32 cellular contexts compared by ENCODE assay signal in the genomic region with DNA sequence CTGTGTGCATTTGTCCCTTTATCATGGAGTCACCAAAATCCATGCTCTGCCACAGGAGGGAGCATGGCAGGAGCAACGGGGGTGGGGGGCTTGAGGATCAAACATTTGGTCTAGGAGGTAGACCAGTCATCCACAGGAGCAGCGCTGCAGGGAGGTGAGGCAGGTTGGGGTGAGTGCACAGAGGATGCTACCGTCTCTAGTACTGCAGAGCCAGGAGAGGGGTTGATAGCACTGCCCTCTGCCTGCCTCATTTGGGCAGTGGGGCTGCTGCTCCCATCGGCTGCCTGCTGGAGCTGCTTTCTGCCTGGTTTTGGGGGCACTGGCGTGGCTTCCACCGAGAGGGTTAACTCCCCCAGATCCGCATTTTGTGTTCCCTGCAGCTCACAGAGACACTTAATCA.
"Had no signal": no experiment of that assay in that cellular context is flagged by ENCODE, and none has a peak within 500 bp of the region (broad histone marks: within the 10 kb centered on the region; RNA-seq: fewer than 3 reads in every experiment).

No MANE protein-coding gene starts in this region.

- H3K4me1 ChIP-seq: esophagus squamous epithelium, psoas muscle, spleen, uterus had no signal

- H3K27ac ChIP-seq: coronary artery, esophagus squamous epithelium, heart right ventricle, ovary, psoas muscle, skin epidermis, spleen, thoracic aorta, tibial nerve, upper lobe of left lung, uterus had no signal

- ATAC-seq: heart right ventricle; left lobe of liver; mucosa of descending colon; natural killer cell treated with Interleukin-12 subunit alpha and Interleukin-12 subunit beta and Interleukin-15 and Interleukin-18, amount 100 ng/mL, for 72 hours; psoas muscle; right cardiac atrium; stimulated activated memory B cell treated with anti-CD40 and anti-IgM and Interleukin-4, amounts not matched to agents 10 μg/mL and 1 μg/mL and 100 μg/mL, for 72 hours had no signal

- H3K9me3 Mint-ChIP-seq: mesothelial cell of epicardium; naive B cell; natural killer cell treated with Interleukin-12 subunit alpha and Interleukin-12 subunit beta and Interleukin-15 and Interleukin-18, amount 100 ng/mL, for 72 hours; stimulated activated memory B cell treated with anti-CD40 and anti-IgM and Interleukin-4, amounts not matched to agents 10 μg/mL and 1 μg/mL and 100 μg/mL, for 72 hours; stimulated activated naive CD8-positive, alpha-beta T cell treated with anti-CD3 and anti-CD28 coated beads, Interleukin-15, Interleukin-2, amounts not matched to agents 100 ng/mL and 50 ng/mL, for 24 hours had no signal

- H3K27me3 ChIP-seq: ovary, spleen, tibial nerve, upper lobe of left lung, uterus had no signal

- DNase-seq: dermis blood vessel endothelial cell; effector memory CD4-positive, alpha-beta T cell; erythroblast; esophagus squamous epithelium; foreskin melanocyte; glutamatergic neuron; heart right ventricle; hypothalamus; mucosa of descending colon; naive B cell; occipital lobe; ovary; posterior cingulate gyrus; psoas muscle; right cardiac atrium; spleen; stimulated activated CD4-positive, alpha-beta T cell treated with anti-CD3 and anti-CD28 coated beads, Interleukin-4, amount 100 ng/mL, for 4 hours; uterus had no signal

- H3K36me3 Mint-ChIP-seq: memory B cell; mesothelial cell of epicardium; naive B cell; natural killer cell treated with Interleukin-12 subunit alpha and Interleukin-12 subunit beta and Interleukin-15 and Interleukin-18, amount 100 ng/mL, for 72 hours; stimulated activated memory B cell treated with anti-CD40 and anti-IgM and Interleukin-4, amounts not matched to agents 10 μg/mL and 1 μg/mL and 100 μg/mL, for 72 hours had no signal

- H3K4me3 Mint-ChIP-seq: memory B cell; mesothelial cell of epicardium; naive B cell; natural killer cell treated with Interleukin-12 subunit alpha and Interleukin-12 subunit beta and Interleukin-15 and Interleukin-18, amount 100 ng/mL, for 72 hours; stimulated activated memory B cell treated with anti-CD40 and anti-IgM and Interleukin-4, amounts not matched to agents 10 μg/mL and 1 μg/mL and 100 μg/mL, for 72 hours; stimulated activated naive CD8-positive, alpha-beta T cell treated with anti-CD3 and anti-CD28 coated beads, Interleukin-15, Interleukin-2, amounts not matched to agents 100 ng/mL and 50 ng/mL, for 24 hours had no signal

- H3K4me3 ChIP-seq: coronary artery, esophagus squamous epithelium, heart right ventricle, lung, mucosa of descending colon, ovary, psoas muscle, skin epidermis, spleen, thoracic aorta, tibial nerve, upper lobe of left lung, uterus had no signal

- H3K4me1 Mint-ChIP-seq: naive B cell; stimulated activated memory B cell treated with anti-CD40 and anti-IgM and Interleukin-4, amounts not matched to agents 10 μg/mL and 1 μg/mL and 100 μg/mL, for 72 hours had no signal

- H3K27ac Mint-ChIP-seq: memory B cell; mesothelial cell of epicardium; naive B cell; natural killer cell treated with Interleukin-12 subunit alpha and Interleukin-12 subunit beta and Interleukin-15 and Interleukin-18, amount 100 ng/mL, for 72 hours; stimulated activated memory B cell treated with anti-CD40 and anti-IgM and Interleukin-4, amounts not matched to agents 10 μg/mL and 1 μg/mL and 100 μg/mL, for 72 hours; stimulated activated naive CD8-positive, alpha-beta T cell treated with anti-CD3 and anti-CD28 coated beads, Interleukin-15, Interleukin-2, amounts not matched to agents 100 ng/mL and 50 ng/mL, for 24 hours had no signal

- H3K36me3 ChIP-seq: esophagus squamous epithelium, heart right ventricle, ovary, spleen, thoracic aorta, upper lobe of left lung, uterus had no signal

- H3K9me3 ChIP-seq: esophagus squamous epithelium, heart right ventricle, mucosa of descending colon, ovary, psoas muscle, spleen, thoracic aorta, tibial nerve, upper lobe of left lung, uterus had no signal

- FAIRE-seq: endometrium, keratinocyte had no signal

- H3K27me3 Mint-ChIP-seq: stimulated activated naive CD8-positive, alpha-beta T cell treated with anti-CD3 and anti-CD28 coated beads, Interleukin-15, Interleukin-2, amounts not matched to agents 100 ng/mL and 50 ng/mL, for 24 hours had no signal
